Comparison of ENCODE assay signal across 1 cellular context in genomic region chr11:65194564-65194963, GRCh38.
TF ChIP-seq lines count a peak whose summit lies in the region.

No MANE protein-coding gene starts in this region.

TF ChIP-seq in SK-N-SH, 30 proteins besides CTCF, POLR2A, EP300 and RAD21 (continued from another document):
- TF ChIP-seq, protein P1, sequence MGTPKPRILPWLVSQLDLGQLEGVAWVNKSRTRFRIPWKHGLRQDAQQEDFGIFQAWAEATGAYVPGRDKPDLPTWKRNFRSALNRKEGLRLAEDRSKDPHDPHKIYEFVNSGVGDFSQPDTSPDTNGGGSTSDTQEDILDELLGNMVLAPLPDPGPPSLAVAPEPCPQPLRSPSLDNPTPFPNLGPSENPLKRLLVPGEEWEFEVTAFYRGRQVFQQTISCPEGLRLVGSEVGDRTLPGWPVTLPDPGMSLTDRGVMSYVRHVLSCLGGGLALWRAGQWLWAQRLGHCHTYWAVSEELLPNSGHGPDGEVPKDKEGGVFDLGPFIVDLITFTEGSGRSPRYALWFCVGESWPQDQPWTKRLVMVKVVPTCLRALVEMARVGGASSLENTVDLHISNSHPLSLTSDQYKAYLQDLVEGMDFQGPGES (IDR thresholded peaks at IDR 0.05; ENCODE audit: low read depth, low read length), result no peak
- TF ChIP-seq TAF1 (IDR thresholded peaks at IDR 0.05; ENCODE audit: borderline replicate concordance, low read depth, low read length) (no peak), SMC3 (IDR thresholded peaks at IDR 0.05; ENCODE audit: low read depth, low read length) (no peak), GATA2 (CRISPR knock-in tag; IDR thresholded peaks at IDR 0.05) (no peak), EZH2phosphoT487 (IDR thresholded peaks at IDR 0.05; ENCODE audit: borderline replicate concordance, low read depth) (no peak), POLR2AphosphoS5 (IDR thresholded peaks at IDR 0.05; ENCODE audit: low read depth, low read length) (no peak), USF1 (IDR thresholded peaks at IDR 0.05; ENCODE audit: borderline replicate concordance, low read depth) (no peak)
